1 cellular context compared by ENCODE assay signal in genomic region chr4:140153744-140154571, GRCh38.
TF ChIP-seq lines count a peak whose summit lies in the region.

Gene MAML3, minus strand, starts transcription at chr4:140154184. Its CDS starts 857 bp downstream, at chr4:140153327.

TF ChIP-seq in A549, 52 proteins besides CTCF, POLR2A, EP300 and RAD21 (continued from another document):
- peak; percentile 58; the same call in 1 of the 2 replicates for TF ChIP-seq MYC (IDR thresholded peaks at IDR 0.05; ENCODE audit: borderline replicate concordance, low read length)
- TF ChIP-seq, protein P1, sequence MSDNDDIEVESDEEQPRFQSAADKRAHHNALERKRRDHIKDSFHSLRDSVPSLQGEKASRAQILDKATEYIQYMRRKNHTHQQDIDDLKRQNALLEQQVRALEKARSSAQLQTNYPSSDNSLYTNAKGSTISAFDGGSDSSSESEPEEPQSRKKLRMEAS (IDR thresholded peaks at IDR 0.05), result peak; percentile 88
- TF ChIP-seq, protein P2, sequence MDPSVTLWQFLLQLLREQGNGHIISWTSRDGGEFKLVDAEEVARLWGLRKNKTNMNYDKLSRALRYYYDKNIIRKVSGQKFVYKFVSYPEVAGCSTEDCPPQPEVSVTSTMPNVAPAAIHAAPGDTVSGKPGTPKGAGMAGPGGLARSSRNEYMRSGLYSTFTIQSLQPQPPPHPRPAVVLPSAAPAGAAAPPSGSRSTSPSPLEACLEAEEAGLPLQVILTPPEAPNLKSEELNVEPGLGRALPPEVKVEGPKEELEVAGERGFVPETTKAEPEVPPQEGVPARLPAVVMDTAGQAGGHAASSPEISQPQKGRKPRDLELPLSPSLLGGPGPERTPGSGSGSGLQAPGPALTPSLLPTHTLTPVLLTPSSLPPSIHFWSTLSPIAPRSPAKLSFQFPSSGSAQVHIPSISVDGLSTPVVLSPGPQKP (IDR thresholded peaks at IDR 0.05; ENCODE audit: low read depth, low read length), result no peak
- peak; percentile 44; the same call in 1 of the 2 replicates for TF ChIP-seq TP53 (CRISPR knock-in tag; IDR thresholded peaks at IDR 0.05)
- TF ChIP-seq ATOH8 (CRISPR knock-in tag; IDR thresholded peaks at IDR 0.05; ENCODE audit: low read depth), result peak; percentile 22; the same call in 1 of the 2 replicates
- no peak for TF ChIP-seq RARB (CRISPR knock-in tag; IDR thresholded peaks at IDR 0.05)
- no peak for TF ChIP-seq TFCP2L1 (CRISPR knock-in tag; IDR thresholded peaks at IDR 0.05)
- TF ChIP-seq ZC3H11A (IDR thresholded peaks at IDR 0.05), result no peak
- peak; percentile 30; the same call in 1 of the 3 replicates for TF ChIP-seq BCL3 (IDR thresholded peaks at IDR 0.05)
- TF ChIP-seq FOSL2 (IDR thresholded peaks at IDR 0.05), result no peak
- peak; percentile 67 for TF ChIP-seq FOSL2 (CRISPR knock-in tag; IDR thresholded peaks at IDR 0.05)
- TF ChIP-seq SMC3 (IDR thresholded peaks at IDR 0.05), result peak; percentile 67
- peak; percentile 66 for TF ChIP-seq CHD2 (IDR thresholded peaks at IDR 0.05; ENCODE audit: low read length, partially characterized antibody)
- TF ChIP-seq USF2 (IDR thresholded peaks at IDR 0.05), result no peak
- no peak for TF ChIP-seq PHF8 (IDR thresholded peaks at IDR 0.05; ENCODE audit: borderline replicate concordance, low read depth)
- TF ChIP-seq HES2 (IDR thresholded peaks at IDR 0.05), result no peak
- peak; percentile 53; the same call in 1 of the 2 replicates for TF ChIP-seq E2F6 (IDR thresholded peaks at IDR 0.05; ENCODE audit: borderline replicate concordance, low read depth)
- no peak for TF ChIP-seq ZSCAN20 (CRISPR knock-in tag; IDR thresholded peaks at IDR 0.05)
- TF ChIP-seq CEBPB (IDR thresholded peaks at IDR 0.05), result no peak
- peak; percentile 76; the same call in 1 of the 2 replicates for TF ChIP-seq FOXS1 (CRISPR knock-in tag; IDR thresholded peaks at IDR 0.05)
- TF ChIP-seq NPAS2 (CRISPR knock-in tag; IDR thresholded peaks at IDR 0.05; ENCODE audit: borderline replicate concordance), result no peak
- TF ChIP-seq PBX3 (IDR thresholded peaks at IDR 0.05), result peak; percentile 88
- TF ChIP-seq SREBF2 (IDR thresholded peaks at IDR 0.05), result no peak
- TF ChIP-seq JUN (IDR thresholded peaks at IDR 0.05), result peak; percentile 50 to 90; a peak in 3 of 5 replicates
- TF ChIP-seq NR3C1 (IDR thresholded peaks at IDR 0.05), result no peak
- 0 out of 2 replicates have a peak, but pooled peaks have one; percentile 41 for TF ChIP-seq KDM5A (IDR thresholded peaks at IDR 0.05)
- no peak for TF ChIP-seq RCOR1 (IDR thresholded peaks at IDR 0.05; ENCODE audit: low read depth, low read length)
- no peak for TF ChIP-seq ESRRA (IDR thresholded peaks at IDR 0.05; ENCODE audit: borderline replicate concordance, low read length)
- no peak for TF ChIP-seq JUNB (IDR thresholded peaks at IDR 0.05)
- TF ChIP-seq, protein P3, sequence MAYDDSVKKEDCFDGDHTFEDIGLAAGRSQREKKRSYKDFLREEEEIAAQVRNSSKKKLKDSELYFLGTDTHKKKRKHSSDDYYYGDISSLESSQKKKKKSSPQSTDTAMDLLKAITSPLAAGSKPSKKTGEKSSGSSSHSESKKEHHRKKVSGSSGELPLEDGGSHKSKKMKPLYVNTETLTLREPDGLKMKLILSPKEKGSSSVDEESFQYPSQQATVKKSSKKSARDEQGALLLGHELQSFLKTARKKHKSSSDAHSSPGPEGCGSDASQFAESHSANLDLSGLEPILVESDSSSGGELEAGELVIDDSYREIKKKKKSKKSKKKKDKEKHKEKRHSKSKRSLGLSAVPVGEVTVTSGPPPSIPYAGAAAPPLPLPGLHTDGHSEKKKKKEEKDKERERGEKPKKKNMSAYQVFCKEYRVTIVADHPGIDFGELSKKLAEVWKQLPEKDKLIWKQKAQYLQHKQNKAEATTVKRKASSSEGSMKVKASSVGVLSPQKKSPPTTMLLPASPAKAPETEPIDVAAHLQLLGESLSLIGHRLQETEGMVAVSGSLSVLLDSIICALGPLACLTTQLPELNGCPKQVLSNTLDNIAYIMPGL (CRISPR knock-in tag; IDR thresholded peaks at IDR 0.05; ENCODE audit: borderline replicate concordance), result peak; percentile 79; the same call in 1 of the 2 replicates
- no peak for TF ChIP-seq CBX2 (IDR thresholded peaks at IDR 0.05; ENCODE audit: borderline replicate concordance, low read depth)
- no peak for TF ChIP-seq HOXB13 (CRISPR knock-in tag; IDR thresholded peaks at IDR 0.05; ENCODE audit: low read depth)
